Comparison of ENCODE assay signal across 1 cellular context in the genomic region with DNA sequence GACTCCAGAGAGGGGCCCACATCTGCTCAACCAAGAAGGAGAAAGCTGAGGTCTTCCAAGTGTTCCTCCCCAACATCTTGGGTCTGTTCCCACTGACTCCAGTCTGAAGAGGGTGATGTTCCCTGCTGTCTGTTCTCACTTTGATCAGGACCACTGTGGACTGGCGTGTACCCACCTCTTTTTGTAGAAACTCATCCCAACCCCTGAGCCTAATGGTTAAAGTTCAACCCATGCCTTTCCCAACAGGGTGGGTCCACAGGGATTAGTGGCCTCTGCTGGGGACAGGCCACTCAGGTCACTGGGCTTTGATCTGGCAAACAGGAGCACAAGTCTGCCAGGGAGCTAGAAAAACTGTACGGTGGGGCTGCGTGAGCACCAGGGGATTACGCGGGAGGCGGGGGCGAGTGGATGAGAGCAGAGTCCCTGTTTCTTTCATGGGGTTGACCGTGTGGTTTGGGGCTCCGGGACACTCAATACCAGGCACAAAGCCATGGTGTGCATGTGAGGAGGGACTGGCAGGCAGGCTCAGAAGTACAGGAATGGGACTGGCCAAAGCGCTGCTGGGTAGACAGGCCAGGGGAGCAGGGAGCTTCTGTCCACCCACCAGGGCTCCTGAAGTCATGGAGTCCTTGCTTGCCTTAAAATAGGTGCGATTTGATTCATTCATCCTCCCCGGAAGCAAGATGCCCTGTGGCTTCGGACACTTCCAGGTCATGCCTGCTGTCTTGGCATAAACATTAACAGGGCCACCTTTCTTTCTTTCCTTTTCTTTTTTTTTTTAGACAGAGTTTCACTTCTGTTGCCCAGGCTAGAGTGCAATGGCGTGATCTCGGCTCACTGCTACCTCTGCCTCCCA.
TF ChIP-seq lines count a peak whose summit lies in the region.

TSS of gene CA5A (minus strand) at position 155 of the 856 bp plus-strand sequence. CDS start at position 76, 79 bp downstream.

TF ChIP-seq in HepG2, 621 proteins besides CTCF, POLR2A, EP300 and RAD21 (continued from another document and continues in another):
- TF ChIP-seq, protein P1, sequence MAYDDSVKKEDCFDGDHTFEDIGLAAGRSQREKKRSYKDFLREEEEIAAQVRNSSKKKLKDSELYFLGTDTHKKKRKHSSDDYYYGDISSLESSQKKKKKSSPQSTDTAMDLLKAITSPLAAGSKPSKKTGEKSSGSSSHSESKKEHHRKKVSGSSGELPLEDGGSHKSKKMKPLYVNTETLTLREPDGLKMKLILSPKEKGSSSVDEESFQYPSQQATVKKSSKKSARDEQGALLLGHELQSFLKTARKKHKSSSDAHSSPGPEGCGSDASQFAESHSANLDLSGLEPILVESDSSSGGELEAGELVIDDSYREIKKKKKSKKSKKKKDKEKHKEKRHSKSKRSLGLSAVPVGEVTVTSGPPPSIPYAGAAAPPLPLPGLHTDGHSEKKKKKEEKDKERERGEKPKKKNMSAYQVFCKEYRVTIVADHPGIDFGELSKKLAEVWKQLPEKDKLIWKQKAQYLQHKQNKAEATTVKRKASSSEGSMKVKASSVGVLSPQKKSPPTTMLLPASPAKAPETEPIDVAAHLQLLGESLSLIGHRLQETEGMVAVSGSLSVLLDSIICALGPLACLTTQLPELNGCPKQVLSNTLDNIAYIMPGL (CRISPR knock-in tag; IDR thresholded peaks at IDR 0.05; ENCODE audit: borderline replicate concordance in 1 of 2, low read depth in 1 of 2): peak in 1 of 2 experiments; percentile 42; a peak in 3 of 4 replicates
- TF ChIP-seq FOXM1 (CRISPR knock-in tag; IDR thresholded peaks at IDR 0.05) (no peak), ZNF224 (CRISPR knock-in tag; IDR thresholded peaks at IDR 0.05) (peak; percentile 82), MIER3 (CRISPR knock-in tag; IDR thresholded peaks at IDR 0.05; ENCODE audit: borderline replicate concordance) (peak; percentile 95), JUN (CRISPR knock-in tag; IDR thresholded peaks at IDR 0.05) (peak; percentile 48; the same call in 1 of the 2 replicates), ATF5 (CRISPR knock-in tag; IDR thresholded peaks at IDR 0.05; ENCODE audit: low read depth) (no peak), AHR (CRISPR knock-in tag; IDR thresholded peaks at IDR 0.05) (peak; percentile 70; the same call in 1 of the 2 replicates), MATR3 (CRISPR knock-in tag; IDR thresholded peaks at IDR 0.05) (no peak), TBX2 (CRISPR knock-in tag; IDR thresholded peaks at IDR 0.05; ENCODE audit: borderline replicate concordance) (peak; percentile 89), ZSCAN22 (CRISPR knock-in tag; IDR thresholded peaks at IDR 0.05) (peak; percentile 19; the same call in 1 of the 2 replicates), TRAFD1 (CRISPR knock-in tag; IDR thresholded peaks at IDR 0.05; ENCODE audit: borderline replicate concordance) (no peak), ZBTB26 (CRISPR knock-in tag; IDR thresholded peaks at IDR 0.05; ENCODE audit: borderline replicate concordance) (peak; percentile 93), NFKBIZ (CRISPR knock-in tag; IDR thresholded peaks at IDR 0.05) (peak; percentile 94), PAWR (CRISPR knock-in tag; IDR thresholded peaks at IDR 0.05; ENCODE audit: borderline replicate concordance) (0 out of 2 replicates have a peak, but pooled peaks have one; percentile 22), HDAC1 (CRISPR knock-in tag; IDR thresholded peaks at IDR 0.05) (peak; percentile 99), REPIN1 (CRISPR knock-in tag; IDR thresholded peaks at IDR 0.05; ENCODE audit: borderline replicate concordance, low read depth) (peak; percentile 97), SP4 (CRISPR knock-in tag; IDR thresholded peaks at IDR 0.05) (peak; percentile 70), ZNF407 (CRISPR knock-in tag; IDR thresholded peaks at IDR 0.05; ENCODE audit: not compliant biosample characterization) (no peak), CCDC6 (CRISPR knock-in tag; IDR thresholded peaks at IDR 0.05) (peak; percentile 74), GATAD1 (CRISPR knock-in tag; IDR thresholded peaks at IDR 0.05) (peak; percentile 70)
- TF ChIP-seq, protein P2, sequence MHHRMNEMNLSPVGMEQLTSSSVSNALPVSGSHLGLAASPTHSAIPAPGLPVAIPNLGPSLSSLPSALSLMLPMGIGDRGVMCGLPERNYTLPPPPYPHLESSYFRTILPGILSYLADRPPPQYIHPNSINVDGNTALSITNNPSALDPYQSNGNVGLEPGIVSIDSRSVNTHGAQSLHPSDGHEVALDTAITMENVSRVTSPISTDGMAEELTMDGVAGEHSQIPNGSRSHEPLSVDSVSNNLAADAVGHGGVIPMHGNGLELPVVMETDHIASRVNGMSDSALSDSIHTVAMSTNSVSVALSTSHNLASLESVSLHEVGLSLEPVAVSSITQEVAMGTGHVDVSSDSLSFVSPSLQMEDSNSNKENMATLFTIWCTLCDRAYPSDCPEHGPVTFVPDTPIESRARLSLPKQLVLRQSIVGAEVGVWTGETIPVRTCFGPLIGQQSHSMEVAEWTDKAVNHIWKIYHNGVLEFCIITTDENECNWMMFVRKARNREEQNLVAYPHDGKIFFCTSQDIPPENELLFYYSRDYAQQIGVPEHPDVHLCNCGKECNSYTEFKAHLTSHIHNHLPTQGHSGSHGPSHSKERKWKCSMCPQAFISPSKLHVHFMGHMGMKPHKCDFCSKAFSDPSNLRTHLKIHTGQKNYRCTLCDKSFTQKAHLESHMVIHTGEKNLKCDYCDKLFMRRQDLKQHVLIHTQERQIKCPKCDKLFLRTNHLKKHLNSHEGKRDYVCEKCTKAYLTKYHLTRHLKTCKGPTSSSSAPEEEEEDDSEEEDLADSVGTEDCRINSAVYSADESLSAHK (CRISPR knock-in tag; IDR thresholded peaks at IDR 0.05; ENCODE audit: borderline replicate concordance): peak; percentile 34; the same call in 1 of the 2 replicates
- TF ChIP-seq, protein P3, sequence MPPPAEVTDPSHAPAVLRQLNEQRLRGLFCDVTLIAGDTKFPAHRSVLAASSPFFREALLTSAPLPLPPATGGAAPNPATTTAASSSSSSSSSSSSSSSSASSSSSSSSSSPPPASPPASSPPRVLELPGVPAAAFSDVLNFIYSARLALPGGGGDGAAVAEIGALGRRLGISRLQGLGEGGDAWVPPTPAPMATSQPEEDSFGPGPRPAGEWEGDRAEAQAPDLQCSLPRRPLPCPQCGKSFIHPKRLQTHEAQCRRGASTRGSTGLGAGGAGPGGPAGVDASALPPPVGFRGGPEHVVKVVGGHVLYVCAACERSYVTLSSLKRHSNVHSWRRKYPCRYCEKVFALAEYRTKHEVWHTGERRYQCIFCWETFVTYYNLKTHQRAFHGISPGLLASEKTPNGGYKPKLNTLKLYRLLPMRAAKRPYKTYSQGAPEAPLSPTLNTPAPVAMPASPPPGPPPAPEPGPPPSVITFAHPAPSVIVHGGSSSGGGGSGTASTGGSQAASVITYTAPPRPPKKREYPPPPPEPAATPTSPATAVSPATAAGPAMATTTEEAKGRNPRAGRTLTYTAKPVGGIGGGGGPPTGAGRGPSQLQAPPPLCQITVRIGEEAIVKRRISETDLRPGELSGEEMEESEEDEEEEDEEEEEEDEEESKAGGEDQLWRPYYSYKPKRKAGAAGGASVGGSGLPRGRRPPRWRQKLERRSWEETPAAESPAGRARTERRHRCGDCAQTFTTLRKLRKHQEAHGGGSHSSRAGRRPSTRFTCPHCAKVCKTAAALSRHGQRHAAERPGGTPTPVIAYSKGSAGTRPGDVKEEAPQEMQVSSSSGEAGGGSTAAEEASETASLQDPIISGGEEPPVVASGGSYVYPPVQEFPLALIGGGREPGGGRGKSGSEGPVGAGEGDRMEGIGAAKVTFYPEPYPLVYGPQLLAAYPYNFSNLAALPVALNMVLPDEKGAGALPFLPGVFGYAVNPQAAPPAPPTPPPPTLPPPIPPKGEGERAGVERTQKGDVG (CRISPR knock-in tag; IDR thresholded peaks at IDR 0.05; ENCODE audit: borderline replicate concordance): peak; percentile 95; the same call in 1 of the 2 replicates
- TF ChIP-seq, protein P4, sequence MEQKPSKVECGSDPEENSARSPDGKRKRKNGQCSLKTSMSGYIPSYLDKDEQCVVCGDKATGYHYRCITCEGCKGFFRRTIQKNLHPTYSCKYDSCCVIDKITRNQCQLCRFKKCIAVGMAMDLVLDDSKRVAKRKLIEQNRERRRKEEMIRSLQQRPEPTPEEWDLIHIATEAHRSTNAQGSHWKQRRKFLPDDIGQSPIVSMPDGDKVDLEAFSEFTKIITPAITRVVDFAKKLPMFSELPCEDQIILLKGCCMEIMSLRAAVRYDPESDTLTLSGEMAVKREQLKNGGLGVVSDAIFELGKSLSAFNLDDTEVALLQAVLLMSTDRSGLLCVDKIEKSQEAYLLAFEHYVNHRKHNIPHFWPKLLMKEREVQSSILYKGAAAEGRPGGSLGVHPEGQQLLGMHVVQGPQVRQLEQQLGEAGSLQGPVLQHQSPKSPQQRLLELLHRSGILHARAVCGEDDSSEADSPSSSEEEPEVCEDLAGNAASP (CRISPR knock-in tag; IDR thresholded peaks at IDR 0.05; ENCODE audit: borderline replicate concordance): peak; percentile 97
- TF ChIP-seq, protein P5, sequence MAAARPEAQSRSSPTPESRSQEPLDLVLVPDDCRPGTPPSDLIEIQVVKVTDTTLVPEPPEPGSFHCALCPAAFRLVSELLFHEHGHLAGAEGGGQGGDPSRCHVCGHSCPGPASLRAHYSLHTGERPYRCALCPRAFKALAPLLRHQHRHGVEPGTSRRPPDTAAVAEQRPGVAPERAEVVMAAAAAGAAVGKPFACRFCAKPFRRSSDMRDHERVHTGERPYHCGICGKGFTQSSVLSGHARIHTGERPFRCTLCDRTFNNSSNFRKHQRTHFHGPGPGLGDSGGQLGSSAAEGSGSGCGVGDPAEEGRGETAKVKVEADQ (CRISPR knock-in tag; IDR thresholded peaks at IDR 0.05; ENCODE audit: borderline replicate concordance): peak; percentile 75; the same call in 1 of the 2 replicates
